In the genomic region with DNA sequence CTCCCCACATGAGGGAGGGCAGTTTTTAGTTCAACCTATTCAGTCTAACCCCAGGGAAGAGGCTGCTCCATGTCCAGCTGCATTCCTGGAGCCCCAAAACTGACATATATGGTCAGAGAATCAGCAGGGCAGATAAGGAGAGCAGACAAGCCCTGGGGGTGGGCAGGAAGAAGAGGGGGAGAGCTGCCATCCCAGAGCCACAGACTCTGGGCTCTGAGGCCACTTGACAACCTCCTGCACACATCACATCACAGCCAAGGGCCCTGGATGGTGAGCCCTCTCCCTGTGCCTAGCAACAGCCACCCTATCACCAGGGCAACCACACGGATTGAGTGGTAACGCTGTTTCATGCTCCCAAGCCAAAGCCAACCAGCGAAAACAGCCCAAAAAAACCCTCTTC, we compare ENCODE assay signal across 10 cellular contexts.
DNase-seq lines count a peak whose midpoint lies in the region; ATAC-seq lines count a peak whose summit lies in the region.
"Had no signal": no experiment of that assay in that cellular context is flagged by ENCODE, and none has a peak within 500 bp of the region (broad histone marks: within the 10 kb centered on the region; RNA-seq: fewer than 3 reads in every experiment).

No MANE protein-coding gene starts in this region.

- H3K27ac Mint-ChIP-seq in stimulated activated effector memory CD8-positive, alpha-beta T cell treated with anti-CD3 and anti-CD28 coated beads, Interleukin-12 subunit alpha, Interleukin-12 subunit beta, amount 100 ng/mL, for 72 hours: peak overlapping the region; percentile 86

- H3K4me1 Mint-ChIP-seq in stimulated activated effector memory CD8-positive, alpha-beta T cell treated with anti-CD3 and anti-CD28 coated beads, Interleukin-12 subunit alpha, Interleukin-12 subunit beta, amount 100 ng/mL, for 72 hours: peaks cover 45% of the 10 kb centered on the region

- H3K36me3 Mint-ChIP-seq in stimulated activated effector memory CD8-positive, alpha-beta T cell treated with anti-CD3 and anti-CD28 coated beads, Interleukin-12 subunit alpha, Interleukin-12 subunit beta, amount 100 ng/mL, for 72 hours: peaks cover 73% of the 10 kb centered on the region

- H3K9me3 Mint-ChIP-seq in stimulated activated effector memory CD8-positive, alpha-beta T cell treated with anti-CD3 and anti-CD28 coated beads, Interleukin-12 subunit alpha, Interleukin-12 subunit beta, amount 100 ng/mL, for 72 hours: no peaks in the 10 kb centered on the region

- no peaks in the 10 kb centered on the region for H3K27me3 ChIP-seq in layer of hippocampus (ENCODE audit: control insufficient read depth, insufficient read depth, low read length)

- peak overlapping the region; percentile 96 for H3K27ac ChIP-seq in layer of hippocampus (ENCODE audit: low read depth, low read length)
- H3K27ac ChIP-seq: A549 had no signal

- no peak overlapping the region for H3K4me3 Mint-ChIP-seq in stimulated activated effector memory CD8-positive, alpha-beta T cell treated with anti-CD3 and anti-CD28 coated beads, Interleukin-12 subunit alpha, Interleukin-12 subunit beta, amount 100 ng/mL, for 72 hours

- ATAC-seq in stimulated activated effector memory CD8-positive, alpha-beta T cell treated with anti-CD3 and anti-CD28 coated beads, Interleukin-12 subunit alpha, Interleukin-12 subunit beta, amount 100 ng/mL, for 72 hours: no peak
- ATAC-seq: A549 had no signal

- DNase-seq in NCI-H2029 (lab: John Stamatoyannopoulos, UW) (peak; percentile 30), NCI-H2029 treated with DMSO at 0.1 percent for 48 hours (lab: John Stamatoyannopoulos, UW) (no peak), anterior cingulate cortex (lab: John Stamatoyannopoulos, UW) (peak in 50 of 58 donors; percentile 12 to 80 (median 54)), RKO (ENCODE audit: low spot score) (no peak), SKM-1 treated with dmso at 0.1 percent for 144 hours (lab: John Stamatoyannopoulos, UW; ENCODE audit: unreplicated experiment) (no peak), NCI-H1105 (lab: John Stamatoyannopoulos, UW) (no peak)
- no peak for DNase-seq in stimulated activated effector memory CD8-positive, alpha-beta T cell treated with anti-CD3 and anti-CD28 coated beads, Interleukin-12 subunit alpha, Interleukin-12 subunit beta, amount 100 ng/mL, for 72 hours (ENCODE audit: low spot score in 2 of 2)
- DNase-seq: NCI-H187 treated with DMSO at 0.1 percent for 48 hours had no signal

Comparison
In these comparisons a context has a peak if more than half of its experiments do, and no peak if none do; other contexts are left out.
1. DNase-seq: peak in NCI-H2029 (single experiment) and anterior cingulate cortex (50 of 58); none in NCI-H2029 treated with DMSO at 0.1 percent for 48 hours (single experiment), stimulated activated effector memory CD8-positive, alpha-beta T cell treated with anti-CD3 and anti-CD28 coated beads, Interleukin-12 subunit alpha, Interleukin-12 subunit beta, amount 100 ng/mL, for 72 hours (0 of 2), RKO (single experiment), SKM-1 treated with dmso at 0.1 percent for 144 hours (single experiment) and NCI-H1105 (single experiment).